2 cellular contexts compared by ENCODE assay signal in the genomic region with DNA sequence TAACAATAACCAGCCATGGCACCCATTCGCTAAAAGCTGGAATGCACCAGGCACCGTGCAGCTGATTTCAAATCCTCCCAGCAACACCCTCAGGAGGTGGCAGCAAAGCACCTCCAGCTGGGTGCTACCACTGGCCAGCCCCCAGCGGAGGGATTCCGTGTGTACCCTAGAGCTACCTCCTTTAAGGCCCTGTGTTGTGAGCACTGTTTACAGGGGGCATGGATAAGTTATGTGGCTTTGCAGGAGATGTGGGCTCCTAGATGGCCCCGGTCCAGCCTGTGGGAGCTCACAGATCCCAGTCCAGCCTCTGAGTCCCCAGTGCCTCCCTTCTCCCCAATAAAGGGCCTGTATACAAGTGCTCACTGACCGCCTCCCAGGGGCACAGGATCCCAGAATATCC.
TF ChIP-seq lines count a peak whose summit lies in the region.

No MANE protein-coding gene starts in this region.

TF ChIP-seq in A549, 52 proteins besides CTCF, POLR2A, EP300 and RAD21 (continued from another document):
- TF ChIP-seq NFE2L2 (conservative IDR thresholded peaks at IDR 0.05; ENCODE audit: low read length) (no peak), SMC3 (IDR thresholded peaks at IDR 0.05) (peak; percentile 80), HOXA7 (CRISPR knock-in tag; IDR thresholded peaks at IDR 0.05) (no peak), RFX5 (IDR thresholded peaks at IDR 0.05) (no peak)
- TF ChIP-seq, protein P1, sequence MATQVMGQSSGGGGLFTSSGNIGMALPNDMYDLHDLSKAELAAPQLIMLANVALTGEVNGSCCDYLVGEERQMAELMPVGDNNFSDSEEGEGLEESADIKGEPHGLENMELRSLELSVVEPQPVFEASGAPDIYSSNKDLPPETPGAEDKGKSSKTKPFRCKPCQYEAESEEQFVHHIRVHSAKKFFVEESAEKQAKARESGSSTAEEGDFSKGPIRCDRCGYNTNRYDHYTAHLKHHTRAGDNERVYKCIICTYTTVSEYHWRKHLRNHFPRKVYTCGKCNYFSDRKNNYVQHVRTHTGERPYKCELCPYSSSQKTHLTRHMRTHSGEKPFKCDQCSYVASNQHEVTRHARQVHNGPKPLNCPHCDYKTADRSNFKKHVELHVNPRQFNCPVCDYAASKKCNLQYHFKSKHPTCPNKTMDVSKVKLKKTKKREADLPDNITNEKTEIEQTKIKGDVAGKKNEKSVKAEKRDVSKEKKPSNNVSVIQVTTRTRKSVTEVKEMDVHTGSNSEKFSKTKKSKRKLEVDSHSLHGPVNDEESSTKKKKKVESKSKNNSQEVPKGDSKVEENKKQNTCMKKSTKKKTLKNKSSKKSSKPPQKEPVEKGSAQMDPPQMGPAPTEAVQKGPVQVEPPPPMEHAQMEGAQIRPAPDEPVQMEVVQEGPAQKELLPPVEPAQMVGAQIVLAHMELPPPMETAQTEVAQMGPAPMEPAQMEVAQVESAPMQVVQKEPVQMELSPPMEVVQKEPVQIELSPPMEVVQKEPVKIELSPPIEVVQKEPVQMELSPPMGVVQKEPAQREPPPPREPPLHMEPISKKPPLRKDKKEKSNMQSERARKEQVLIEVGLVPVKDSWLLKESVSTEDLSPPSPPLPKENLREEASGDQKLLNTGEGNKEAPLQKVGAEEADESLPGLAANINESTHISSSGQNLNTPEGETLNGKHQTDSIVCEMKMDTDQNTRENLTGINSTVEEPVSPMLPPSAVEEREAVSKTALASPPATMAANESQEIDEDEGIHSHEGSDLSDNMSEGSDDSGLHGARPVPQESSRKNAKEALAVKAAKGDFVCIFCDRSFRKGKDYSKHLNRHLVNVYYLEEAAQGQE (IDR thresholded peaks at IDR 0.05): no peak
TF ChIP-seq in A549: peak in this region for 2.

TF ChIP-seq in HepG2, 621 proteins besides CTCF, POLR2A, EP300 and RAD21 (continued from another document):
- no peak for TF ChIP-seq ZNF784 (CRISPR knock-in tag; IDR thresholded peaks at IDR 0.05; ENCODE audit: borderline replicate concordance)
- 0 out of 2 replicates have a peak, but pooled peaks have one; percentile 35 for TF ChIP-seq ZBTB38 (CRISPR knock-in tag; IDR thresholded peaks at IDR 0.05)
- TF ChIP-seq ZNF326 (CRISPR knock-in tag; IDR thresholded peaks at IDR 0.05; ENCODE audit: borderline replicate concordance): no peak
- TF ChIP-seq ZNF841 (CRISPR knock-in tag; IDR thresholded peaks at IDR 0.05; ENCODE audit: borderline replicate concordance): no peak
- no peak for TF ChIP-seq EED (CRISPR knock-in tag; IDR thresholded peaks at IDR 0.05)
- TF ChIP-seq NRL (CRISPR knock-in tag; IDR thresholded peaks at IDR 0.05; ENCODE audit: borderline replicate concordance): no peak
- TF ChIP-seq NFKB2 (CRISPR knock-in tag; IDR thresholded peaks at IDR 0.05; ENCODE audit: borderline replicate concordance): 0 out of 2 replicates have a peak, but pooled peaks have one; percentile 9
